Comparison of ENCODE assay signal across 24 cellular contexts in genomic region chr6:40249935-40250334, GRCh38.
"Had no signal": no experiment of that assay in that cellular context is flagged by ENCODE, and none has a peak within 500 bp of the region (broad histone marks: within the 10 kb centered on the region; RNA-seq: fewer than 3 reads in every experiment).

No MANE protein-coding gene starts in this region.

- H3K4me1 ChIP-seq: Peyer's patch, SJCRH30 had no signal

- H3K4me1 Mint-ChIP-seq: activated CD4-positive, alpha-beta T cell treated with anti-CD3 and anti-CD28 coated beads, Interleukin-2, amount 10 ng/mL, durations not matched to agents 7 days and 5 days; activated T-helper 17 cell treated with anti-CD3 and anti-CD28 coated beads, Interleukin-2, amount 50 U/mL, for 72 hours had no signal

- ATAC-seq: activated T-helper 17 cell treated with anti-CD3 and anti-CD28 coated beads, Interleukin-2, amount 50 U/mL, for 72 hours had no signal

- DNase-seq: activated CD4-positive, alpha-beta memory T cell treated with anti-CD3 and anti-CD28 coated beads for 36 hours; activated CD4-positive, alpha-beta T cell treated with anti-CD3 and anti-CD28 coated beads, Interleukin-2, amount 10 ng/mL, durations not matched to agents 7 days and 5 days; activated CD4-positive, CD25-positive, alpha-beta regulatory T cell; activated CD8-positive, alpha-beta memory T cell treated with anti-CD3 and anti-CD28 coated beads for 24 hours; activated gamma-delta T cell; activated naive CD4-positive, alpha-beta T cell treated with anti-CD3 and anti-CD28 coated beads for 36 hours; activated T-cell treated with anti-CD3 and anti-CD28 coated beads, Interleukin-2, amount 50 U/mL, for 48 hours; amygdala; MM.1S; NCI-H1105 treated with DMSO at 0.1 percent for 48 hours; NCI-H1436 treated with DMSO at 0.1 percent for 48 hours; NCI-H187; NCI-H2081; NCI-H510A treated with DMSO at 0.1 percent for 48 hours; Peyer's patch; Right ventricle myocardium superior; SJCRH30; T-helper 2 cell; T1000 had no signal

- H3K36me3 Mint-ChIP-seq: activated CD4-positive, alpha-beta memory T cell treated with anti-CD3 and anti-CD28 coated beads for 36 hours; activated naive CD8-positive, alpha-beta T cell; brain had no signal

- H3K27ac Mint-ChIP-seq: activated CD4-positive, alpha-beta memory T cell treated with anti-CD3 and anti-CD28 coated beads for 36 hours; activated CD4-positive, alpha-beta T cell treated with anti-CD3 and anti-CD28 coated beads, Interleukin-2, amount 10 ng/mL, durations not matched to agents 7 days and 5 days; activated naive CD4-positive, alpha-beta T cell treated with anti-CD3 and anti-CD28 coated beads for 36 hours; activated naive CD8-positive, alpha-beta T cell; activated T-helper 17 cell treated with anti-CD3 and anti-CD28 coated beads, Interleukin-2, amount 50 U/mL, for 72 hours had no signal

- H3K9me3 Mint-ChIP-seq: activated CD4-positive, alpha-beta memory T cell treated with anti-CD3 and anti-CD28 coated beads for 36 hours; activated CD4-positive, alpha-beta T cell treated with anti-CD3 and anti-CD28 coated beads, Interleukin-2, amount 10 ng/mL, durations not matched to agents 7 days and 5 days; activated naive CD4-positive, alpha-beta T cell treated with anti-CD3 and anti-CD28 coated beads for 36 hours; activated T-helper 17 cell treated with anti-CD3 and anti-CD28 coated beads, Interleukin-2, amount 50 U/mL, for 72 hours had no signal

- H3K27me3 Mint-ChIP-seq: brain had no signal

- H3K27ac ChIP-seq: KMS-11, Peyer's patch, RWPE1, SJCRH30 had no signal

- H3K4me3 ChIP-seq: Peyer's patch, SJCRH30 had no signal

- H3K9me3 ChIP-seq: Peyer's patch, SJCRH30 had no signal

- H3K36me3 ChIP-seq: Peyer's patch, SJCRH30 had no signal

- H3K4me3 Mint-ChIP-seq: activated CD4-positive, alpha-beta memory T cell treated with anti-CD3 and anti-CD28 coated beads for 36 hours; activated CD4-positive, alpha-beta T cell treated with anti-CD3 and anti-CD28 coated beads, Interleukin-2, amount 10 ng/mL, durations not matched to agents 7 days and 5 days; activated naive CD4-positive, alpha-beta T cell treated with anti-CD3 and anti-CD28 coated beads for 36 hours; activated naive CD8-positive, alpha-beta T cell; activated T-helper 17 cell treated with anti-CD3 and anti-CD28 coated beads, Interleukin-2, amount 50 U/mL, for 72 hours; brain had no signal

- H3K27me3 ChIP-seq: Peyer's patch, SJCRH30 had no signal
